1 cellular context compared by ENCODE assay signal in the genomic region with DNA sequence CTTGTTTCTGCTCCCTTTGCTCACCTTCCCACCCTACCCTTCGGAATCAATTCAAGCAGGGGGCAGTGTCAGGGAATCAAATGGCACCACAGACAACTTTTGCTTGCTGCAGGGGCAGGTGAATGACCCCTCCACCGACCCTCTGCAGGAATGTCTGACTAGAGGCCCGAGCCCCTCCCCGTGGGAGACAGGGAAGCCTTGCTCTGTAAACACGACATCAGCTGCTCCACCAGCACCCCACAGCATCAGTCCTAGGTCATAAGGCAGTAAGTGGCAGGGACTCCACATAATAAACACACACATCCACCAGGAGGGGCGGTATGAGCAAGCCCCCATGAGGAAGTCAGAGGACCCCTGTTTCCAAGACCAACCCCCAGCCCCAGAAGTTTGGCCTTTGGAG.
A peak's percentile ranks its signal among the peaks of the same experiment; 100 is the strongest.
TF ChIP-seq lines count a peak whose summit lies in the region.

No MANE protein-coding gene starts in this region.

TF ChIP-seq in HepG2, 621 proteins besides CTCF, POLR2A, EP300 and RAD21:
- 0 out of 2 replicates have a peak, but pooled peaks have one; percentile 42 for TF ChIP-seq RXRA (CRISPR knock-in tag; IDR thresholded peaks at IDR 0.05)
- no peak for TF ChIP-seq ZMYM2 (CRISPR knock-in tag; IDR thresholded peaks at IDR 0.05)
- TF ChIP-seq, protein P1, sequence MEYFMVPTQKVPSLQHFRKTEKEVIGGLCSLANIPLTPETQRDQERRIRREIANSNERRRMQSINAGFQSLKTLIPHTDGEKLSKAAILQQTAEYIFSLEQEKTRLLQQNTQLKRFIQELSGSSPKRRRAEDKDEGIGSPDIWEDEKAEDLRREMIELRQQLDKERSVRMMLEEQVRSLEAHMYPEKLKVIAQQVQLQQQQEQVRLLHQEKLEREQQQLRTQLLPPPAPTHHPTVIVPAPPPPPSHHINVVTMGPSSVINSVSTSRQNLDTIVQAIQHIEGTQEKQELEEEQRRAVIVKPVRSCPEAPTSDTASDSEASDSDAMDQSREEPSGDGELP (IDR thresholded peaks at IDR 0.05; ENCODE audit: borderline replicate concordance, low read depth): peak; percentile 74; the same call in 1 of the 2 replicates
- TF ChIP-seq FOXA3 (CRISPR knock-in tag; IDR thresholded peaks at IDR 0.05): peak; percentile 12; the same call in 1 of the 2 replicates
- TF ChIP-seq, protein P2, sequence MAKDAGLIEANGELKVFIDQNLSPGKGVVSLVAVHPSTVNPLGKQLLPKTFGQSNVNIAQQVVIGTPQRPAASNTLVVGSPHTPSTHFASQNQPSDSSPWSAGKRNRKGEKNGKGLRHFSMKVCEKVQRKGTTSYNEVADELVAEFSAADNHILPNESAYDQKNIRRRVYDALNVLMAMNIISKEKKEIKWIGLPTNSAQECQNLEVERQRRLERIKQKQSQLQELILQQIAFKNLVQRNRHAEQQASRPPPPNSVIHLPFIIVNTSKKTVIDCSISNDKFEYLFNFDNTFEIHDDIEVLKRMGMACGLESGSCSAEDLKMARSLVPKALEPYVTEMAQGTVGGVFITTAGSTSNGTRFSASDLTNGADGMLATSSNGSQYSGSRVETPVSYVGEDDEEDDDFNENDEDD (CRISPR knock-in tag; IDR thresholded peaks at IDR 0.05; ENCODE audit: borderline replicate concordance): no peak
- TF ChIP-seq, protein P3, sequence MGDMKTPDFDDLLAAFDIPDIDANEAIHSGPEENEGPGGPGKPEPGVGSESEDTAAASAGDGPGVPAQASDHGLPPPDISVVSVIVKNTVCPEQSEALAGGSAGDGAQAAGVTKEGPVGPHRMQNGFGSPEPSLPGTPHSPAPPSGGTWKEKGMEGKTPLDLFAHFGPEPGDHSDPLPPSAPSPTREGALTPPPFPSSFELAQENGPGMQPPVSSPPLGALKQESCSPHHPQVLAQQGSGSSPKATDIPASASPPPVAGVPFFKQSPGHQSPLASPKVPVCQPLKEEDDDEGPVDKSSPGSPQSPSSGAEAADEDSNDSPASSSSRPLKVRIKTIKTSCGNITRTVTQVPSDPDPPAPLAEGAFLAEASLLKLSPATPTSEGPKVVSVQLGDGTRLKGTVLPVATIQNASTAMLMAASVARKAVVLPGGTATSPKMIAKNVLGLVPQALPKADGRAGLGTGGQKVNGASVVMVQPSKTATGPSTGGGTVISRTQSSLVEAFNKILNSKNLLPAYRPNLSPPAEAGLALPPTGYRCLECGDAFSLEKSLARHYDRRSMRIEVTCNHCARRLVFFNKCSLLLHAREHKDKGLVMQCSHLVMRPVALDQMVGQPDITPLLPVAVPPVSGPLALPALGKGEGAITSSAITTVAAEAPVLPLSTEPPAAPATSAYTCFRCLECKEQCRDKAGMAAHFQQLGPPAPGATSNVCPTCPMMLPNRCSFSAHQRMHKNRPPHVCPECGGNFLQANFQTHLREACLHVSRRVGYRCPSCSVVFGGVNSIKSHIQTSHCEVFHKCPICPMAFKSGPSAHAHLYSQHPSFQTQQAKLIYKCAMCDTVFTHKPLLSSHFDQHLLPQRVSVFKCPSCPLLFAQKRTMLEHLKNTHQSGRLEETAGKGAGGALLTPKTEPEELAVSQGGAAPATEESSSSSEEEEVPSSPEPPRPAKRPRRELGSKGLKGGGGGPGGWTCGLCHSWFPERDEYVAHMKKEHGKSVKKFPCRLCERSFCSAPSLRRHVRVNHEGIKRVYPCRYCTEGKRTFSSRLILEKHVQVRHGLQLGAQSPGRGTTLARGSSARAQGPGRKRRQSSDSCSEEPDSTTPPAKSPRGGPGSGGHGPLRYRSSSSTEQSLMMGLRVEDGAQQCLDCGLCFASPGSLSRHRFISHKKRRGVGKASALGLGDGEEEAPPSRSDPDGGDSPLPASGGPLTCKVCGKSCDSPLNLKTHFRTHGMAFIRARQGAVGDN (CRISPR knock-in tag; IDR thresholded peaks at IDR 0.05): peak; percentile 28
- TF ChIP-seq, protein P4, sequence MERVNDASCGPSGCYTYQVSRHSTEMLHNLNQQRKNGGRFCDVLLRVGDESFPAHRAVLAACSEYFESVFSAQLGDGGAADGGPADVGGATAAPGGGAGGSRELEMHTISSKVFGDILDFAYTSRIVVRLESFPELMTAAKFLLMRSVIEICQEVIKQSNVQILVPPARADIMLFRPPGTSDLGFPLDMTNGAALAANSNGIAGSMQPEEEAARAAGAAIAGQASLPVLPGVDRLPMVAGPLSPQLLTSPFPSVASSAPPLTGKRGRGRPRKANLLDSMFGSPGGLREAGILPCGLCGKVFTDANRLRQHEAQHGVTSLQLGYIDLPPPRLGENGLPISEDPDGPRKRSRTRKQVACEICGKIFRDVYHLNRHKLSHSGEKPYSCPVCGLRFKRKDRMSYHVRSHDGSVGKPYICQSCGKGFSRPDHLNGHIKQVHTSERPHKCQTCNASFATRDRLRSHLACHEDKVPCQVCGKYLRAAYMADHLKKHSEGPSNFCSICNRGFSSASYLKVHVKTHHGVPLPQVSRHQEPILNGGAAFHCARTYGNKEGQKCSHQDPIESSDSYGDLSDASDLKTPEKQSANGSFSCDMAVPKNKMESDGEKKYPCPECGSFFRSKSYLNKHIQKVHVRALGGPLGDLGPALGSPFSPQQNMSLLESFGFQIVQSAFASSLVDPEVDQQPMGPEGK (CRISPR knock-in tag; IDR thresholded peaks at IDR 0.05): 0 out of 2 replicates have a peak, but pooled peaks have one; percentile 21
- no peak for TF ChIP-seq FOXA1 (IDR thresholded peaks at IDR 0.05)
- TF ChIP-seq FOXA1 (CRISPR knock-in tag; IDR thresholded peaks at IDR 0.05): peak; percentile 41; the same call in 1 of the 2 replicates
